9 cellular contexts compared by ENCODE assay signal in the genomic region with DNA sequence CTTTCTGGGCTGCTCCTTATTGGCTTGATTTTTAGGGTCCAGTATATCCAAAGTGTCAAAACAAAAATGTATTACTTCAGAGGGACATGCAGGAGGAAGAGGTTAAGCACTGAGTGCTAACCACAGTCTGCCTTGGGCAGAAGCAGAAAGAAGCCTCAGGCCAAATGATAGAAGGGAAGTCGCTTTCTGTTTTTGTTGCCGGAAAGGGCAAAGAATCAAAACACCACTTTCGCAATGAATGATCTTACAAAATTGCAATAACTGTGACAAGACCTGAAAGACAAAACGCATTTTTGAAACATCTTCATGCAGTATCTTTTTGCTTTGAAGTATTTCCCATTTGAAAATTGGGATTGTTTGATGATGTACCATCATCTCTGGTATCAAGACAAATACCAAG.
DNase-seq lines count a peak whose midpoint lies in the region; ATAC-seq and TF ChIP-seq lines count a peak whose summit lies in the region.
"Had no signal": no experiment of that assay in that cellular context is flagged by ENCODE, and none has a peak within 500 bp of the region (broad histone marks: within the 10 kb centered on the region; RNA-seq: fewer than 3 reads in every experiment).

No MANE protein-coding gene starts in this region.

- peaks cover 5% of the 10 kb centered on the region for H3K9me3 Mint-ChIP-seq in activated T-helper 2 cell treated with anti-CD3 and anti-CD28 coated beads, Interferon-gamma antibody, Interleukin-2, Interleukin-4, amounts not matched to agents 10 μg/mL and 5 μg/mL and 100 μg/mL, durations not matched to agents 14 hours and 24 hours and 36 hours
- H3K9me3 Mint-ChIP-seq in HFFc6: no peaks in the 10 kb centered on the region

- DNase-seq in GM10248 (ENCODE audit: extremely low spot score) (peak; percentile 52), NCI-H1105 (lab: John Stamatoyannopoulos, UW) (no peak), HFFc6 (no peak), LoVo (ENCODE audit: low spot score) (no peak)
- peak; percentile 33 for DNase-seq in activated T-helper 2 cell treated with anti-CD3 and anti-CD28 coated beads, Interferon-gamma antibody, Interleukin-2, Interleukin-4, amounts not matched to agents 10 μg/mL and 5 μg/mL and 100 μg/mL, durations not matched to agents 14 hours and 24 hours and 36 hours (ENCODE audit: low spot score)
- DNase-seq in effector CD4-positive, alpha-beta T cell: no peak

- peak overlapping the region; percentile 35 for H3K4me3 Mint-ChIP-seq in activated T-helper 2 cell treated with anti-CD3 and anti-CD28 coated beads, Interferon-gamma antibody, Interleukin-2, Interleukin-4, amounts not matched to agents 10 μg/mL and 5 μg/mL and 100 μg/mL, durations not matched to agents 14 hours and 24 hours and 36 hours (ENCODE audit: low read depth)
- no peak overlapping the region for H3K4me3 Mint-ChIP-seq in HFFc6

- peak overlapping the region; percentile 76 for H3K27ac Mint-ChIP-seq in activated T-helper 2 cell treated with anti-CD3 and anti-CD28 coated beads, Interferon-gamma antibody, Interleukin-2, Interleukin-4, amounts not matched to agents 10 μg/mL and 5 μg/mL and 100 μg/mL, durations not matched to agents 14 hours and 24 hours and 36 hours
- no peak overlapping the region for H3K27ac Mint-ChIP-seq in HFFc6

- intact Hi-C loops in activated T-helper 2 cell treated with anti-CD3 and anti-CD28 coated beads, Interferon-gamma antibody, Interleukin-2, Interleukin-4, amounts not matched to agents 10 μg/mL and 5 μg/mL and 100 μg/mL, durations not matched to agents 14 hours and 24 hours and 36 hours (cut with micrococcal nuclease): loop anchor here (1.0 to 2.0 kb wide), 4 partner anchors 21 to 75 kb away; a partner anchor contains a TSS

- H3K36me3 Mint-ChIP-seq in activated T-helper 2 cell treated with anti-CD3 and anti-CD28 coated beads, Interferon-gamma antibody, Interleukin-2, Interleukin-4, amounts not matched to agents 10 μg/mL and 5 μg/mL and 100 μg/mL, durations not matched to agents 14 hours and 24 hours and 36 hours (ENCODE audit: low read depth): peaks cover 6% of the 10 kb centered on the region
- no peaks in the 10 kb centered on the region for H3K36me3 Mint-ChIP-seq in HFFc6 (ENCODE audit: low read depth)

- TF ChIP-seq CTCF in GM10248 (IDR thresholded peaks at IDR 0.05; ENCODE audit: control extremely low read depth, extremely low read depth, low read depth, missing control alignments) (no peak), HFFc6 (IDR thresholded peaks at IDR 0.05) (no peak)

- ATAC-seq in GM19455 (IDR thresholded peaks at IDR 0.05; ENCODE audit: unreplicated experiment): peak; percentile 75
- ATAC-seq in HG03460 (IDR thresholded peaks at IDR 0.05; ENCODE audit: unreplicated experiment): peak; percentile 91
- ATAC-seq: HCT116 had no signal

- CTCF ChIA-PET in GM10248 (lab: Yijun Ruan, JAX): interaction anchor here (0.8 to 1.2 kb wide), 2 partner anchors 23 to 54 kb away, joined by 3 read pairs; no protein-coding TSS in a partner anchor

- H3K4me1 Mint-ChIP-seq in activated T-helper 2 cell treated with anti-CD3 and anti-CD28 coated beads, Interferon-gamma antibody, Interleukin-2, Interleukin-4, amounts not matched to agents 10 μg/mL and 5 μg/mL and 100 μg/mL, durations not matched to agents 14 hours and 24 hours and 36 hours (ENCODE audit: low read depth): peaks cover 63% of the 10 kb centered on the region
- H3K4me1 Mint-ChIP-seq in HFFc6 (ENCODE audit: low read depth): peaks cover 30% of the 10 kb centered on the region

- H3K27me3 Mint-ChIP-seq in activated T-helper 2 cell treated with anti-CD3 and anti-CD28 coated beads, Interferon-gamma antibody, Interleukin-2, Interleukin-4, amounts not matched to agents 10 μg/mL and 5 μg/mL and 100 μg/mL, durations not matched to agents 14 hours and 24 hours and 36 hours (ENCODE audit: low read depth): no peaks in the 10 kb centered on the region
- no peaks in the 10 kb centered on the region for H3K27me3 Mint-ChIP-seq in HFFc6 (ENCODE audit: insufficient read depth)

- POLR2A ChIA-PET in GM10248 (lab: Yijun Ruan, JAX): no interaction called here

Comparison
In these comparisons a context has a peak if more than half of its experiments do, and no peak if none do; other contexts are left out.
1. DNase-seq: peak in GM10248 (single experiment) and activated T-helper 2 cell treated with anti-CD3 and anti-CD28 coated beads, Interferon-gamma antibody, Interleukin-2, Interleukin-4, amounts not matched to agents 10 μg/mL and 5 μg/mL and 100 μg/mL, durations not matched to agents 14 hours and 24 hours and 36 hours (single experiment); none in NCI-H1105 (single experiment), effector CD4-positive, alpha-beta T cell (single experiment), HFFc6 (single experiment) and LoVo (single experiment).